ENCODE assay signal across 1 cellular context in the genomic region with DNA sequence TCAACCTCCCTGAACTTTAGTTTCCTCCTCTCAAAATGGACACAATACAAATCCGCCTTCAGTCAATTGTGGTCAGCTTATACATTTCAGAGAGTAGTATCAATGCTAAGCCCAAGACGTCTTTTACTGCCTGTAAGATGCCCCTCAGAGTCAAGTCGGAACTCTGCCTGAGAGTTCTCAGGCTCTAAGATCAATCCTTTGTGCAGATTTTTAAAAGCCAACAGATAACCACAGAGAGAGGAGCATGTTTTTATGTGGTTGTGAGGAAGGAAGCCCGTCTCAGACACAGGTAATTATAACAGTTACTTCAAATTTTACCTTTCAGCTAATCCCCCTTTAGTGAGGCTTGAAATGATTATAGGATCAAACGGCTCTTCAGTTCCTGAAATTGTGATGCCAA.
TF ChIP-seq lines count a peak whose summit lies in the region.

No MANE protein-coding gene starts in this region.

TF ChIP-seq in GM23338, 12 proteins besides CTCF, POLR2A, EP300 and RAD21:
- TF ChIP-seq, protein P1, sequence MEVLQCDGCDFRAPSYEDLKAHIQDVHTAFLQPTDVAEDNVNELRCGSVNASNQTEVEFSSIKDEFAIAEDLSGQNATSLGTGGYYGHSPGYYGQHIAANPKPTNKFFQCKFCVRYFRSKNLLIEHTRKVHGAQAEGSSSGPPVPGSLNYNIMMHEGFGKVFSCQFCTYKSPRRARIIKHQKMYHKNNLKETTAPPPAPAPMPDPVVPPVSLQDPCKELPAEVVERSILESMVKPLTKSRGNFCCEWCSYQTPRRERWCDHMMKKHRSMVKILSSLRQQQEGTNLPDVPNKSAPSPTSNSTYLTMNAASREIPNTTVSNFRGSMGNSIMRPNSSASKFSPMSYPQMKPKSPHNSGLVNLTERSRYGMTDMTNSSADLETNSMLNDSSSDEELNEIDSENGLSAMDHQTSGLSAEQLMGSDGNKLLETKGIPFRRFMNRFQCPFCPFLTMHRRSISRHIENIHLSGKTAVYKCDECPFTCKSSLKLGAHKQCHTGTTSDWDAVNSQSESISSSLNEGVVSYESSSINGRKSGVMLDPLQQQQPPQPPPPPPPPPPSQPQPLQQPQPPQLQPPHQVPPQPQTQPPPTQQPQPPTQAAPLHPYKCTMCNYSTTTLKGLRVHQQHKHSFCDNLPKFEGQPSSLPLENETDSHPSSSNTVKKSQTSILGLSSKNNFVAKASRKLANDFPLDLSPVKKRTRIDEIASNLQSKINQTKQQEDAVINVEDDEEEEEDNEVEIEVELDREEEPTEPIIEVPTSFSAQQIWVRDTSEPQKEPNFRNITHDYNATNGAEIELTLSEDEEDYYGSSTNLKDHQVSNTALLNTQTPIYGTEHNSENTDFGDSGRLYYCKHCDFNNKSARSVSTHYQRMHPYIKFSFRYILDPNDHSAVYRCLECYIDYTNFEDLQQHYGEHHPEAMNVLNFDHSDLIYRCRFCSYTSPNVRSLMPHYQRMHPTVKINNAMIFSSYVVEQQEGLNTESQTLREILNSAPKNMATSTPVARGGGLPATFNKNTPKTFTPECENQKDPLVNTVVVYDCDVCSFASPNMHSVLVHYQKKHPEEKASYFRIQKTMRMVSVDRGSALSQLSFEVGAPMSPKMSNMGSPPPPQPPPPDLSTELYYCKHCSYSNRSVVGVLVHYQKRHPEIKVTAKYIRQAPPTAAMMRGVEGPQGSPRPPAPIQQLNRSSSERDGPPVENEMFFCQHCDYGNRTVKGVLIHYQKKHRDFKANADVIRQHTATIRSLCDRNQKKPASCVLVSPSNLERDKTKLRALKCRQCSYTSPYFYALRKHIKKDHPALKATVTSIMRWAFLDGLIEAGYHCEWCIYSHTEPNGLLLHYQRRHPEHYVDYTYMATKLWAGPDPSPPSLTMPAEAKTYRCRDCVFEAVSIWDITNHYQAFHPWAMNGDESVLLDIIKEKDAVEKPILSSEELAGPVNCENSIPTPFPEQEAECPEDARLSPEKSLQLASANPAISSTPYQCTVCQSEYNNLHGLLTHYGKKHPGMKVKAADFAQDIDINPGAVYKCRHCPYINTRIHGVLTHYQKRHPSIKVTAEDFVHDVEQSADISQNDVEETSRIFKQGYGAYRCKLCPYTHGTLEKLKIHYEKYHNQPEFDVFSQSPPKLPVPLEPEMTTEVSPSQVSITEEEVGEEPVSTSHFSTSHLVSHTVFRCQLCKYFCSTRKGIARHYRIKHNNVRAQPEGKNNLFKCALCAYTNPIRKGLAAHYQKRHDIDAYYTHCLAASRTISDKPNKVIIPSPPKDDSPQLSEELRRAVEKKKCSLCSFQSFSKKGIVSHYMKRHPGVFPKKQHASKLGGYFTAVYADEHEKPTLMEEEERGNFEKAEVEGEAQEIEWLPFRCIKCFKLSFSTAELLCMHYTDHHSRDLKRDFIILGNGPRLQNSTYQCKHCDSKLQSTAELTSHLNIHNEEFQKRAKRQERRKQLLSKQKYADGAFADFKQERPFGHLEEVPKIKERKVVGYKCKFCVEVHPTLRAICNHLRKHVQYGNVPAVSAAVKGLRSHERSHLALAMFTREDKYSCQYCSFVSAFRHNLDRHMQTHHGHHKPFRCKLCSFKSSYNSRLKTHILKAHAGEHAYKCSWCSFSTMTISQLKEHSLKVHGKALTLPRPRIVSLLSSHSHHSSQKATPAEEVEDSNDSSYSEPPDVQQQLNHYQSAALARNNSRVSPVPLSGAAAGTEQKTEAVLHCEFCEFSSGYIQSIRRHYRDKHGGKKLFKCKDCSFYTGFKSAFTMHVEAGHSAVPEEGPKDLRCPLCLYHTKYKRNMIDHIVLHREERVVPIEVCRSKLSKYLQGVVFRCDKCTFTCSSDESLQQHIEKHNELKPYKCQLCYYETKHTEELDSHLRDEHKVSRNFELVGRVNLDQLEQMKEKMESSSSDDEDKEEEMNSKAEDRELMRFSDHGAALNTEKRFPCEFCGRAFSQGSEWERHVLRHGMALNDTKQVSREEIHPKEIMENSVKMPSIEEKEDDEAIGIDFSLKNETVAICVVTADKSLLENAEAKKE (CRISPR knock-in tag; IDR thresholded peaks at IDR 0.05) = no peak
- TF ChIP-seq REST (IDR thresholded peaks at IDR 0.05; ENCODE audit: unreplicated experiment) (no peak), CREB1 (CRISPR knock-in tag; IDR thresholded peaks at IDR 0.05; ENCODE audit: low read depth) (no peak), ETS1 (IDR thresholded peaks at IDR 0.05) (no peak), EZH2 (IDR thresholded peaks at IDR 0.05; ENCODE audit: low read depth, unreplicated experiment) (no peak), EZH2phosphoT487 (IDR thresholded peaks at IDR 0.05; ENCODE audit: unreplicated experiment) (no peak), STAT1 (IDR thresholded peaks at IDR 0.05; ENCODE audit: unreplicated experiment) (no peak), JUNB (IDR thresholded peaks at IDR 0.05; ENCODE audit: unreplicated experiment) (no peak), ZNF331 (CRISPR knock-in tag; IDR thresholded peaks at IDR 0.05; ENCODE audit: low read depth) (no peak), POLR2AphosphoS5 (IDR thresholded peaks at IDR 0.05; ENCODE audit: low read depth) (no peak), ZNF114 (CRISPR knock-in tag; IDR thresholded peaks at IDR 0.05) (no peak), NANOG (IDR thresholded peaks at IDR 0.05; ENCODE audit: borderline replicate concordance) (no peak)
